31 cellular contexts compared by ENCODE assay signal in the genomic region with DNA sequence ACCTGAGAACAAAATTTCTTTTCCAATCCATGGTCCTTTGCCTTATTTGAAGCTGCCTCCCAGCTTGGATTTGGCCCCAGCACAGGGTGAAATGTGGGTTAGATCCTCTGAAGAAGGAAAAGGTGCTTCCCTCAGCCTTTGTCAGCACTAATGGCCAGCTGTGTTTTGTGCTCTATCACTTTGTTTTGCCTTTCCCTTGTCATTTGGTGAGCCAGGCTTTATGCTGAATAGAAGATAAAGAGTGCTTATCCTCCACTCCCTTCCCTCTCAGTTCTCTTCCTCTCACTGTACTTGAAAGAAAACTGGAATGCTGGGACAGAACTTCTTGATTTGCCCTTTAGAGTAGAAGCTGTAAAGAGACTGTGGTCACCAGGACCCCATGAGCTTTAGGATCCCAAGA.
DNase-seq lines count a peak whose midpoint lies in the region; ATAC-seq and TF ChIP-seq lines count a peak whose summit lies in the region.
"Had no signal": no experiment of that assay in that cellular context is flagged by ENCODE, and none has a peak within 500 bp of the region (broad histone marks: within the 10 kb centered on the region; RNA-seq: fewer than 3 reads in every experiment).

No MANE protein-coding gene starts in this region.

- H3K27ac Mint-ChIP-seq in nephron = peak overlapping the region; percentile 87 to 94 (median 88)
- H3K27ac Mint-ChIP-seq: activated CD8-positive, alpha-beta T cell treated with anti-CD3 and anti-CD28 coated beads, Interleukin-2, amount 10 ng/mL, durations not matched to agents 7 days and 5 days; activated naive CD4-positive, alpha-beta T cell treated with anti-CD3 and anti-CD28 coated beads, Interleukin-2, amount 50 U/mL, for 72 hours; endodermal cell; HFFc6 had no signal

- 0 out of 2 replicates have a peak, but pooled peaks cover 10% of the 10 kb centered on the region for H3F3A ChIP-seq in MM.1S (ENCODE audit: insufficient read depth, low read length)

- no peaks in the 10 kb centered on the region for H4K20me1 ChIP-seq in MM.1S (ENCODE audit: insufficient read depth, low read length)

- H3K4me3 ChIP-seq in MM.1S (ENCODE audit: low read length) (no peak overlapping the region), dorsolateral prefrontal cortex (no peak overlapping the region)
- H3K4me3 ChIP-seq: cardiac muscle cell, coronary artery, esophagus squamous epithelium, gastroesophageal sphincter, smooth muscle cell, stomach, tibial artery had no signal

- peak overlapping the region; percentile 15; the same call in 1 of the 2 replicates for H3K4me2 ChIP-seq in MM.1S (ENCODE audit: low read depth, low read length)
- H3K4me2 ChIP-seq: smooth muscle cell had no signal

- intact Hi-C loops in dorsolateral prefrontal cortex (cut with DNase I) = loop anchor here (5.0 to 10.0 kb wide), 3 partner anchors 38 to 265 kb away; no protein-coding TSS in a partner anchor

- H3K27me3 ChIP-seq in MM.1S (replicated peaks; ENCODE audit: insufficient read depth, low read length) (no peaks in the 10 kb centered on the region), dorsolateral prefrontal cortex (no peaks in the 10 kb centered on the region)
- H3K27me3 ChIP-seq: cardiac muscle cell, esophagus squamous epithelium, gastroesophageal sphincter, stomach, tibial artery had no signal

- no peaks in the 10 kb centered on the region for H3K9me2 ChIP-seq in MM.1S (replicated peaks; ENCODE audit: insufficient read depth, low read length)

- H3K27ac ChIP-seq in MM.1S (ENCODE audit: low read length) (peak overlapping the region; percentile 65), dorsolateral prefrontal cortex (peak overlapping the region in 31 of 59 donors; percentile 2 to 73 (median 39))
- H3K27ac ChIP-seq: cardiac muscle cell, coronary artery, esophagus squamous epithelium, gastroesophageal sphincter, RWPE1, stomach, tibial artery had no signal

- no peak for TF ChIP-seq CTCF in MM.1S (IDR thresholded peaks at IDR 0.05; ENCODE audit: low read length)
- no peak for TF ChIP-seq CTCF in dorsolateral prefrontal cortex (IDR thresholded peaks at IDR 0.05 in 54 of 56, conservative IDR thresholded peaks at IDR 0.05 in 2 of 56; ENCODE audit: low read depth in 1 of 56, partially characterized antibody in 56 of 56)
- TF ChIP-seq CTCF in nephron (IDR thresholded peaks at IDR 0.05; ENCODE audit: unreplicated experiment in 3 of 3) = no peak

- peak overlapping the region in 1 of 3 experiments; percentile 5 for H3K4me3 Mint-ChIP-seq in nephron
- H3K4me3 Mint-ChIP-seq: activated CD8-positive, alpha-beta T cell treated with anti-CD3 and anti-CD28 coated beads, Interleukin-2, amount 10 ng/mL, durations not matched to agents 7 days and 5 days; endodermal cell; HFFc6; naive thymus-derived CD4-positive, alpha-beta T cell had no signal

- H3K36me3 ChIP-seq in MM.1S (replicated peaks; ENCODE audit: insufficient read depth, low read length) = no peaks in the 10 kb centered on the region
- H3K36me3 ChIP-seq: cardiac muscle cell, gastroesophageal sphincter had no signal

- H3K36me3 Mint-ChIP-seq in nephron (ENCODE audit: low read depth) = no peaks in the 10 kb centered on the region

- no peaks in the 10 kb centered on the region for H3K9me3 ChIP-seq in MM.1S (replicated peaks; ENCODE audit: insufficient read depth, low read length)
- H3K9me3 ChIP-seq: Caco-2, esophagus squamous epithelium, gastroesophageal sphincter, stomach, tibial artery had no signal

- no peak for ATAC-seq in HG03460 (IDR thresholded peaks at IDR 0.05; ENCODE audit: unreplicated experiment)
- ATAC-seq in HG02840 (IDR thresholded peaks at IDR 0.05; ENCODE audit: low FRiP score, unreplicated experiment) = no peak
- ATAC-seq: activated CD8-positive, alpha-beta T cell treated with anti-CD3 and anti-CD28 coated beads, Interleukin-2, amount 10 ng/mL, durations not matched to agents 7 days and 5 days; activated naive CD4-positive, alpha-beta T cell treated with anti-CD3 and anti-CD28 coated beads, Interleukin-2, amount 50 U/mL, for 72 hours; gastroesophageal sphincter; left ventricle myocardium superior had no signal

- H3K9ac ChIP-seq in MM.1S (ENCODE audit: low read length) = no peak overlapping the region

- peaks cover 46% of the 10 kb centered on the region for H3K4me1 ChIP-seq in MM.1S (ENCODE audit: low read length)

- H3K4me1 Mint-ChIP-seq in nephron = peaks cover 43% of the 10 kb centered on the region

- H3K27me3 Mint-ChIP-seq in nephron (ENCODE audit: low read depth) = no peaks in the 10 kb centered on the region
- H3K27me3 Mint-ChIP-seq: naive thymus-derived CD4-positive, alpha-beta T cell had no signal

- H2AFZ ChIP-seq in MM.1S (ENCODE audit: low read length) = no peak overlapping the region

- H3K9me3 Mint-ChIP-seq in nephron = no peaks in the 10 kb centered on the region
- H3K9me3 Mint-ChIP-seq: activated naive CD4-positive, alpha-beta T cell treated with anti-CD3 and anti-CD28 coated beads, Interleukin-2, amount 50 U/mL, for 72 hours; endodermal cell; HFFc6 had no signal

- DNase-seq in ELF-1 (ENCODE audit: low read depth, low spot score) = peak; percentile 20
- peak; percentile 30 for DNase-seq in MM.1S
- no peak for DNase-seq in dorsolateral prefrontal cortex
- DNase-seq in NCI-H774 (lab: John Stamatoyannopoulos, UW) = no peak
- DNase-seq: activated CD4-positive, alpha-beta T cell treated with anti-CD3 and anti-CD28 coated beads for 1 hour; activated CD8-positive, alpha-beta T cell treated with anti-CD3 and anti-CD28 coated beads, Interleukin-2, amount 10 ng/mL, durations not matched to agents 7 days and 5 days; Caco-2; DMS79 treated with DMSO at 0.1 percent for 48 hours; endodermal cell; esophagus squamous epithelium; HFFc6; hippocampal formation; left ventricle myocardium superior; midbrain; naive thymus-derived CD4-positive, alpha-beta T cell; NCI-H1105; NCI-H187 treated with DMSO at 0.1 percent for 48 hours; stimulated activated CD4-positive, alpha-beta T cell treated with anti-CD3 and anti-CD28 coated beads, Interleukin-1b, Interleukin-23, amount 100 ng/mL, for 48 hours; stimulated activated CD8-positive, alpha-beta memory T cell treated with anti-CD3 and anti-CD28 coated beads, Interleukin-4, amount 100 ng/mL, for 48 hours; stomach; T-helper 1 cell; tibial artery had no signal

- H3K79me2 ChIP-seq in MM.1S (ENCODE audit: low read length) = peaks cover 86% of the 10 kb centered on the region

Comparison
In these comparisons a context has a peak if more than half of its experiments do, and no peak if none do; other contexts are left out.
1. DNase-seq: peak in ELF-1 (single experiment) and MM.1S (single experiment); none in dorsolateral prefrontal cortex (0 of 10) and NCI-H774 (single experiment).